ENCODE assay signal across 9 cellular contexts in genomic region chr21:34367320-34367935, GRCh38. TPM values are rescaled to one million over a fixed set of nuclear protein-coding genes. Genes with fewer than 3 reads are reported as not detected.
DNase-seq lines count a peak whose midpoint lies in the region; ATAC-seq, FAIRE-seq and TF ChIP-seq lines count a peak whose summit lies in the region.
"Had no signal": no experiment of that assay in that cellular context is flagged by ENCODE, and none has a peak within 500 bp of the region (broad histone marks: within the 10 kb centered on the region; RNA-seq: fewer than 3 reads in every experiment).

No MANE protein-coding gene starts in this region.

- no peaks in the 10 kb centered on the region for H3K9me3 Mint-ChIP-seq in effector memory CD8-positive, alpha-beta T cell

- DNase-seq in AG04449 (ENCODE audit: low read depth, low spot score) (peak; percentile 60), NCI-H2029 treated with DMSO at 0.1 percent for 48 hours (lab: John Stamatoyannopoulos, UW) (peak; percentile 11), middle frontal gyrus (ENCODE audit: extremely low spot score, low spot score) (peak; percentile 32), ureter (ENCODE audit: low spot score) (peak; percentile 57), GM12892 (ENCODE audit: insufficient read length) (no peak)
- peak; percentile 27 to 40 (median 33) for DNase-seq in effector memory CD8-positive, alpha-beta T cell

- H3K27me3 Mint-ChIP-seq in effector memory CD8-positive, alpha-beta T cell, result peaks cover 28 to 32% of the 10 kb centered on the region in 2 donors

- no peak for TF ChIP-seq POLR2A in GM12892 (IDR thresholded peaks at IDR 0.05; ENCODE audit: low read depth, low read length)

- FAIRE-seq in TTC549 (lab: Jason Lieb, UNC) (peak; percentile 80), GM12892 (lab: Jason Lieb, UNC) (no peak)

- CTCF ChIA-PET in AG04449 (lab: Yijun Ruan, JAX), result interaction anchor here (0.6 to 11.7 kb wide), 33 partner anchors 8 to 1660 kb away, joined by 3 to 215 read pairs (median 3); partner anchors contain the start of genes ATP5PO, KCNE1 and RCAN1

- peak; percentile 79 for ATAC-seq in effector memory CD8-positive, alpha-beta T cell (replicated peaks)

- no peaks in the 10 kb centered on the region for H3K4me1 Mint-ChIP-seq in effector memory CD8-positive, alpha-beta T cell (ENCODE audit: low read depth in 2 of 2)

- H3K36me3 Mint-ChIP-seq in effector memory CD8-positive, alpha-beta T cell (ENCODE audit: insufficient read depth), result no peaks in the 10 kb centered on the region

- H3K4me3 ChIP-seq in AG04449 (ENCODE audit: low read depth, low read length), result no peak overlapping the region

- POLR2A ChIA-PET in AG04449 (lab: Yijun Ruan, JAX), result no interaction called here

- no peak overlapping the region for H3K4me3 Mint-ChIP-seq in effector memory CD8-positive, alpha-beta T cell

- no peak overlapping the region for H3K27ac Mint-ChIP-seq in effector memory CD8-positive, alpha-beta T cell

- TF ChIP-seq CTCF in AG04449 (IDR thresholded peaks at IDR 0.05; ENCODE audit: insufficient read depth, low read length, missing control alignments) (peak; percentile 66), GM12872 (IDR thresholded peaks at IDR 0.05; ENCODE audit: insufficient read depth, low read depth, low read length) (peak; percentile 56)

RNA-seq across cellular contexts. Expression of gene KCNE2, which starts 3.6 kb away (rescaled TPM):
- total RNA-seq in ureter, result not detected
- polyA plus RNA-seq in GM12892 (2012; ENCODE audit: missing spikeins), result not detected
- total RNA-seq: mononuclear cell had no signal

RNA-seq across cellular contexts. Expression of gene SMIM11, which starts 7.9 kb away (rescaled TPM):
- 21.3 TPM for total RNA-seq in ureter
- 3.9 TPM for polyA plus RNA-seq in GM12892 (2012; ENCODE audit: missing spikeins)

RNA-seq across cellular contexts. Expression of gene SMIM34, which starts 56.3 kb away (rescaled TPM):
- not detected for total RNA-seq in ureter
- not detected for polyA plus RNA-seq in GM12892 (2012; ENCODE audit: missing spikeins)
- total RNA-seq: mononuclear cell had no signal
